Comparison of ENCODE assay signal across 10 cellular contexts in genomic region chr19:55099557-55100506, GRCh38. TPM values are rescaled to one million over a fixed set of nuclear protein-coding genes. Genes with fewer than 3 reads are reported as not detected.
DNase-seq lines count a peak whose midpoint lies in the region; ATAC-seq, FAIRE-seq and TF ChIP-seq lines count a peak whose summit lies in the region.
"Had no signal": no experiment of that assay in that cellular context is flagged by ENCODE, and none has a peak within 500 bp of the region (broad histone marks: within the 10 kb centered on the region; RNA-seq: fewer than 3 reads in every experiment).

No MANE protein-coding gene starts in this region.

- no peak for TF ChIP-seq EP300 in Ishikawa (IDR thresholded peaks at IDR 0.05; ENCODE audit: borderline replicate concordance)
- no peak for TF ChIP-seq EP300 in H1 (IDR thresholded peaks at IDR 0.05; ENCODE audit: borderline replicate concordance in 1 of 2, low read depth in 2 of 2, low read length in 2 of 2)

- H3K79me2 ChIP-seq in H1 (ENCODE audit: control insufficient read depth in 1 of 2, insufficient read depth in 2 of 2, low read length in 2 of 2), result no peaks in the 10 kb centered on the region
- peaks cover 62% of the 10 kb centered on the region for H3K79me2 ChIP-seq in GM23248 (ENCODE audit: insufficient read depth)

- H3K36me3 ChIP-seq in H1 (ENCODE audit: control insufficient read depth in 2 of 4, insufficient read depth in 4 of 4, low read length in 3 of 4) (peaks cover 0 to 2% (median 0%) of the 10 kb centered on the region in 4 experiments; a peak in 1 of 8 replicates), GM23248 (ENCODE audit: low read depth) (peaks cover 12% of the 10 kb centered on the region)

- TF ChIP-seq RAD21 in Ishikawa (IDR thresholded peaks at IDR 0.05; ENCODE audit: low read depth) (peak; percentile 23; the same call in 1 of the 2 replicates), H1 (IDR thresholded peaks at IDR 0.05 in 1 of 2, conservative IDR thresholded peaks at IDR 0.05 in 1 of 2; ENCODE audit: low read depth in 2 of 2, low read length in 2 of 2) (peak; percentile 64 to 73)

- no peaks in the 10 kb centered on the region for H3K23me2 ChIP-seq in H1 (ENCODE audit: low read depth, low read length)

- no peaks in the 10 kb centered on the region for H3K4me1 Mint-ChIP-seq in progenitor cell of endocrine pancreas (ENCODE audit: low read depth)
- H3K4me1 Mint-ChIP-seq in stimulated activated effector memory CD8-positive, alpha-beta T cell treated with anti-CD3 and anti-CD28 coated beads, Interleukin-12 subunit alpha, Interleukin-12 subunit beta, amount 100 ng/mL, for 72 hours, result peaks cover 11% of the 10 kb centered on the region

- no peak overlapping the region for H3K14ac ChIP-seq in H1 (ENCODE audit: insufficient read length)

- H3K4me3 ChIP-seq in H1 (ENCODE audit: extremely low read depth in 1 of 4, insufficient read depth in 2 of 4, low read depth in 3 of 4, low read length in 4 of 4) (no peak overlapping the region), GM23248 (no peak overlapping the region)

- TF ChIP-seq POLR2A in H1 (IDR thresholded peaks at IDR 0.05; ENCODE audit: control extremely low read depth in 1 of 2, low read depth in 2 of 2, low read length in 2 of 2), result no peak

- no peak overlapping the region for H2AK5ac ChIP-seq in H1 (ENCODE audit: low read depth, low read length)

- DNase-seq in H1 (ENCODE audit: low read depth in 1 of 2, low spot score in 2 of 2) (peak in 1 of 2 experiments; percentile 67), progenitor cell of endocrine pancreas (ENCODE audit: low spot score, unreplicated experiment) (no peak), GM23248 (no peak)
- DNase-seq in stimulated activated effector memory CD8-positive, alpha-beta T cell treated with anti-CD3 and anti-CD28 coated beads, Interleukin-12 subunit alpha, Interleukin-12 subunit beta, amount 100 ng/mL, for 72 hours (ENCODE audit: low spot score in 2 of 2), result no peak
- DNase-seq: NCI-H510A treated with DMSO at 0.1 percent for 48 hours had no signal

- H3K18ac ChIP-seq in H1 (ENCODE audit: extremely low read depth, low read length), result no peak overlapping the region

- H2BK15ac ChIP-seq in H1 (ENCODE audit: low read length), result no peak overlapping the region

- peaks cover 3% of the 10 kb centered on the region; the same call in 1 of the 2 replicates for H3K79me1 ChIP-seq in H1 (ENCODE audit: low read depth, low read length)

- no peak overlapping the region; a peak in 1 of 7 replicates for H3K9ac ChIP-seq in H1 (replicated peaks in 1 of 4; ENCODE audit: extremely low read depth in 1 of 4, low read depth in 3 of 4, low read length in 3 of 4)
- no peak overlapping the region for H3K9ac ChIP-seq in GM23248
- H3K9ac ChIP-seq: KMS-11 had no signal

- H2BK5ac ChIP-seq in H1 (ENCODE audit: low read depth, low read length), result no peak overlapping the region

- no peaks in the 10 kb centered on the region for H3K9me2 ChIP-seq in GM23248 (ENCODE audit: insufficient read depth)

- no peaks in the 10 kb centered on the region for H3K9me3 Mint-ChIP-seq in progenitor cell of endocrine pancreas (ENCODE audit: low read depth)
- no peaks in the 10 kb centered on the region for H3K9me3 Mint-ChIP-seq in stimulated activated effector memory CD8-positive, alpha-beta T cell treated with anti-CD3 and anti-CD28 coated beads, Interleukin-12 subunit alpha, Interleukin-12 subunit beta, amount 100 ng/mL, for 72 hours

- no peak for FAIRE-seq in H1 (lab: Jason Lieb, UNC)

- H2BK20ac ChIP-seq in H1 (ENCODE audit: low read length), result no peak overlapping the region

- ATAC-seq in GM21447 (IDR thresholded peaks at IDR 0.05; ENCODE audit: unreplicated experiment), result no peak
- no peak for ATAC-seq in stimulated activated effector memory CD8-positive, alpha-beta T cell treated with anti-CD3 and anti-CD28 coated beads, Interleukin-12 subunit alpha, Interleukin-12 subunit beta, amount 100 ng/mL, for 72 hours

- H3F3A ChIP-seq in GM23248 (ENCODE audit: insufficient read depth), result no peaks in the 10 kb centered on the region

- H3K4ac ChIP-seq in H1 (replicated peaks; ENCODE audit: insufficient read length, low read depth, low read length), result no peak overlapping the region

- no peak overlapping the region for H4K91ac ChIP-seq in H1 (replicated peaks; ENCODE audit: insufficient read length, low read length)

- H3K4me2 ChIP-seq in H1 (ENCODE audit: insufficient read depth in 1 of 2, low read depth in 2 of 2, low read length in 2 of 2) (no peak overlapping the region), GM23248 (ENCODE audit: unreplicated experiment) (no peak overlapping the region)
- H3K4me2 ChIP-seq: KMS-11 had no signal

- H3K27ac Mint-ChIP-seq in progenitor cell of endocrine pancreas, result peak overlapping the region; percentile 71
- H3K27ac Mint-ChIP-seq in stimulated activated effector memory CD8-positive, alpha-beta T cell treated with anti-CD3 and anti-CD28 coated beads, Interleukin-12 subunit alpha, Interleukin-12 subunit beta, amount 100 ng/mL, for 72 hours, result no peak overlapping the region

- no peak overlapping the region for H2BK120ac ChIP-seq in H1 (replicated peaks; ENCODE audit: low read depth, low read length)

- no peaks in the 10 kb centered on the region for H3K27me3 Mint-ChIP-seq in progenitor cell of endocrine pancreas

- CTCF ChIA-PET in H1 (lab: Charles Lee; ENCODE audit: partially characterized antibody), result interaction anchor here (0.6 to 3.0 kb wide), 15 partner anchors 8 to 314 kb away, joined by 3 to 26 read pairs (median 3); partner anchors contain the start of gene TNNI3

- no peak overlapping the region for H4K8ac ChIP-seq in H1 (ENCODE audit: extremely low read depth, insufficient read depth, low read length)

- no peak overlapping the region for H2BK12ac ChIP-seq in H1 (ENCODE audit: low read depth, low read length)

- H3K27ac ChIP-seq in H1 (ENCODE audit: low read depth, low read length), result no peak overlapping the region
- no peak overlapping the region for H3K27ac ChIP-seq in GM23248
- H3K27ac ChIP-seq: KMS-11, neutrophil had no signal

- no peak overlapping the region for H3K23ac ChIP-seq in H1 (ENCODE audit: insufficient read length)

- peaks cover 13% of the 10 kb centered on the region for H3K36me3 Mint-ChIP-seq in progenitor cell of endocrine pancreas (ENCODE audit: insufficient read depth)
- peaks cover 36% of the 10 kb centered on the region for H3K36me3 Mint-ChIP-seq in stimulated activated effector memory CD8-positive, alpha-beta T cell treated with anti-CD3 and anti-CD28 coated beads, Interleukin-12 subunit alpha, Interleukin-12 subunit beta, amount 100 ng/mL, for 72 hours

- H2AFZ ChIP-seq in H1 (ENCODE audit: low read length) (no peak overlapping the region), GM23248 (no peak overlapping the region)

- H3K27me3 ChIP-seq in H1 (replicated peaks in 1 of 4; ENCODE audit: control insufficient read depth in 3 of 4, extremely low read depth in 1 of 4, insufficient read depth in 3 of 4, low read length in 3 of 4) (0 out of 7 replicates have a peak, but pooled peaks cover 0 to 3% (median 0%) of the 10 kb centered on the region in 4 experiments), GM23248 (replicated peaks; ENCODE audit: insufficient read depth) (no peaks in the 10 kb centered on the region)
- H3K27me3 ChIP-seq: neutrophil had no signal

- WGBS in H1 (ENCODE audit: extremely low coverage in 1 of 2, insufficient coverage in 1 of 2, insufficient read length in 1 of 2, insufficient replicate concordance in 2 of 2, low coverage in 1 of 2, low lambda C conversion rate in 2 of 2, missing lambda C conversion rate in 1 of 2), 2 experiments, result 87% methylated on average over 27 of the region's 27 CpGs; no CpG with 5 or more reads in 1 of the 2 experiments
- 76 to 78% methylated on average over 27 of the region's 27 CpGs for WGBS in GM23248 (ENCODE audit: low coverage in 1 of 2, low lambda C conversion rate in 2 of 2, missing lambda C conversion rate in 2 of 2), 2 experiments

- H3K56ac ChIP-seq in H1 (replicated peaks; ENCODE audit: insufficient read length, low read depth, low read length), result no peak overlapping the region

- H4K5ac ChIP-seq in H1 (ENCODE audit: insufficient read length, low read depth, low read length), result no peak overlapping the region

- POLR2A ChIA-PET in H1 (lab: Charles Lee; ENCODE audit: partially characterized antibody), result interaction anchor here (0.5 to 1.4 kb wide), 6 partner anchors 11 to 34 kb away, joined by 3 to 4 read pairs (median 3); no protein-coding TSS in a partner anchor

- no peak overlapping the region for H3K4me3 Mint-ChIP-seq in progenitor cell of endocrine pancreas (ENCODE audit: low read depth)
- H3K4me3 Mint-ChIP-seq in stimulated activated effector memory CD8-positive, alpha-beta T cell treated with anti-CD3 and anti-CD28 coated beads, Interleukin-12 subunit alpha, Interleukin-12 subunit beta, amount 100 ng/mL, for 72 hours, result no peak overlapping the region

- in situ Hi-C loops in GM23248 (cut with MboI), result no loop called here

- H4K20me1 ChIP-seq in H1 (replicated peaks in 1 of 2; ENCODE audit: control insufficient read depth in 1 of 2, insufficient read depth in 2 of 2, low read length in 2 of 2) (peaks cover 16% of the 10 kb centered on the region in 2 experiments), GM23248 (ENCODE audit: insufficient read depth) (no peaks in the 10 kb centered on the region)

- H3K9me3 ChIP-seq in H1 (ENCODE audit: insufficient read depth in 2 of 2, low read depth in 1 of 2, low read length in 1 of 2), result peaks cover 2 to 4% of the 10 kb centered on the region in 2 experiments; a peak in 2 of 4 replicates
- H3K9me3 ChIP-seq in GM23248 (ENCODE audit: low read depth), result no peaks in the 10 kb centered on the region
- H3K9me3 ChIP-seq: neutrophil had no signal

- H3K4me1 ChIP-seq in H1 (replicated peaks in 1 of 4; ENCODE audit: control insufficient read depth in 3 of 4, insufficient read depth in 4 of 4, low read length in 3 of 4), result peaks cover 0 to 14% (median 9%) of the 10 kb centered on the region in 4 experiments; a peak in 6 of 7 replicates
- no peaks in the 10 kb centered on the region for H3K4me1 ChIP-seq in GM23248 (ENCODE audit: insufficient read depth)

- TF ChIP-seq CTCF in H1 (IDR thresholded peaks at IDR 0.05; ENCODE audit: control extremely low read depth in 1 of 3, insufficient read depth in 1 of 3, low read depth in 1 of 3, low read length in 3 of 3), result peak; percentile 42 to 55 (median 54)
- peak; percentile 16 for TF ChIP-seq CTCF in progenitor cell of endocrine pancreas (IDR thresholded peaks at IDR 0.05; ENCODE audit: unreplicated experiment)

RNA-seq across cellular contexts. Expression of gene PPP1R12C, which starts 17.6 kb away (rescaled TPM):
- total RNA-seq in H1 (2021; fragmentation: NEBNext Ultra II Directional; extraction: Animal tissue kit (Norgen Biotek cat#: 25700)), result 71.5 and 88.8 TPM in 2 replicates
- polyA plus RNA-seq in H1 (2011; rRNA removed) (31.7 and 49.5 TPM in 2 replicates), GM23248 (2016; fragmentation: Nextera tagmentation; extraction: Ambion mirVana) (16.4 and 17.3 TPM in 2 replicates)
- polyA plus RNA-seq in H1 (2011; cell fraction: cytosol; rRNA removed), result 56.3 TPM
- polyA plus RNA-seq in H1 (2011; cell fraction: nucleus; rRNA removed), result 230 TPM
- 62.6 to 73.1 TPM (median 72.1 TPM) in 4 replicates for polyA plus RNA-seq in H1 (2012, experiment 1 of 2)
- 47.9 TPM for polyA plus RNA-seq in H1 (2012, experiment 2 of 2)
- polyA plus RNA-seq in H1 (2013, experiment 1 of 2), result 59.9 TPM
- polyA plus RNA-seq in H1 (2013, experiment 2 of 2), result 53.5 TPM
- 12.3 and 14.2 TPM in 2 replicates for polyA minus RNA-seq in H1 (2011; rRNA and poly(A)+ RNA removed)
- 25.6 TPM for polyA minus RNA-seq in H1 (2011; cell fraction: cytosol; rRNA and poly(A)+ RNA removed)
- 48.5 TPM for polyA minus RNA-seq in H1 (2011; cell fraction: nucleus; rRNA and poly(A)+ RNA removed)
- 110 and 118 TPM in 2 replicates for total RNA-seq in progenitor cell of endocrine pancreas
- 66.9 and 82.5 TPM in 2 replicates for total RNA-seq in GM23248 (2014; rRNA removed; shearing (Covaris generic))

RNA-seq across cellular contexts. Expression of gene EPS8L1, which starts 24.2 kb away (rescaled TPM):
- total RNA-seq in H1 (2021; fragmentation: NEBNext Ultra II Directional; extraction: Animal tissue kit (Norgen Biotek cat#: 25700)), result 30.2 and 37.0 TPM in 2 replicates
- polyA plus RNA-seq in H1 (2011; rRNA removed) (19.8 and 33.6 TPM in 2 replicates), GM23248 (2016; fragmentation: Nextera tagmentation; extraction: Ambion mirVana) (0.56 and 1.1 TPM in 2 replicates)
- polyA plus RNA-seq in H1 (2011; cell fraction: cytosol; rRNA removed), result 40.0 TPM
- 100 TPM for polyA plus RNA-seq in H1 (2011; cell fraction: nucleus; rRNA removed)
- polyA plus RNA-seq in H1 (2012, experiment 1 of 2), result 33.6 to 63.1 TPM (median 56.4 TPM) in 4 replicates
- polyA plus RNA-seq in H1 (2012, experiment 2 of 2), result 37.3 TPM
- 21.4 TPM for polyA plus RNA-seq in H1 (2013, experiment 1 of 2)
- 19.2 TPM for polyA plus RNA-seq in H1 (2013, experiment 2 of 2)
- polyA minus RNA-seq in H1 (2011; rRNA and poly(A)+ RNA removed), result 21.6 and 24.3 TPM in 2 replicates
- 31.6 TPM for polyA minus RNA-seq in H1 (2011; cell fraction: cytosol; rRNA and poly(A)+ RNA removed)
- 27.3 TPM for polyA minus RNA-seq in H1 (2011; cell fraction: nucleus; rRNA and poly(A)+ RNA removed)
- 14.4 and 21.5 TPM in 2 replicates for total RNA-seq in progenitor cell of endocrine pancreas
- total RNA-seq in GM23248 (2014; rRNA removed; shearing (Covaris generic)), result 0.76 and 1.3 TPM in 2 replicates

RNA-seq across cellular contexts. Expression of gene RDH13, which starts 36.9 kb away (rescaled TPM):
- 29.4 and 31.5 TPM in 2 replicates for total RNA-seq in H1 (2021; fragmentation: NEBNext Ultra II Directional; extraction: Animal tissue kit (Norgen Biotek cat#: 25700))
- polyA plus RNA-seq in H1 (2011; rRNA removed) (15.9 and 20.5 TPM in 2 replicates), GM23248 (2016; fragmentation: Nextera tagmentation; extraction: Ambion mirVana) (7.8 and 9.6 TPM in 2 replicates)
- polyA plus RNA-seq in H1 (2011; cell fraction: cytosol; rRNA removed), result 17.2 TPM
- 41.2 TPM for polyA plus RNA-seq in H1 (2011; cell fraction: nucleus; rRNA removed)
- polyA plus RNA-seq in H1 (2012, experiment 1 of 2), result 20.1 to 26.0 TPM (median 24.4 TPM) in 4 replicates
- 16.8 TPM for polyA plus RNA-seq in H1 (2012, experiment 2 of 2)
- 15.7 TPM for polyA plus RNA-seq in H1 (2013, experiment 1 of 2)
- polyA plus RNA-seq in H1 (2013, experiment 2 of 2), result 14.9 TPM
- polyA minus RNA-seq in H1 (2011; rRNA and poly(A)+ RNA removed), result 22.0 and 25.7 TPM in 2 replicates
- polyA minus RNA-seq in H1 (2011; cell fraction: cytosol; rRNA and poly(A)+ RNA removed), result 18.3 TPM
- polyA minus RNA-seq in H1 (2011; cell fraction: nucleus; rRNA and poly(A)+ RNA removed), result 27.8 TPM
- 11.8 and 12.0 TPM in 2 replicates for total RNA-seq in progenitor cell of endocrine pancreas
- 6.4 and 11.8 TPM in 2 replicates for total RNA-seq in GM23248 (2014; rRNA removed; shearing (Covaris generic))

RNA-seq across cellular contexts. Expression of gene TNNT1, which starts 49.2 kb away (rescaled TPM):
- total RNA-seq in H1 (2021; fragmentation: NEBNext Ultra II Directional; extraction: Animal tissue kit (Norgen Biotek cat#: 25700)), result 107 and 115 TPM in 2 replicates
- 69.6 and 97.9 TPM in 2 replicates for polyA plus RNA-seq in H1 (2011; rRNA removed)
- polyA plus RNA-seq in H1 (2011; cell fraction: cytosol; rRNA removed), result 164 TPM
- polyA plus RNA-seq in H1 (2011; cell fraction: nucleus; rRNA removed), result 90.2 TPM
- polyA plus RNA-seq in H1 (2012, experiment 1 of 2), result 112 to 203 TPM (median 168 TPM) in 4 replicates
- polyA plus RNA-seq in H1 (2012, experiment 2 of 2), result 169 TPM
- polyA plus RNA-seq in H1 (2013, experiment 1 of 2), result 121 TPM
- 121 TPM for polyA plus RNA-seq in H1 (2013, experiment 2 of 2)
- polyA minus RNA-seq in H1 (2011; rRNA and poly(A)+ RNA removed), result 11.5 and 12.7 TPM in 2 replicates
- polyA minus RNA-seq in H1 (2011; cell fraction: cytosol; rRNA and poly(A)+ RNA removed), result 25.4 TPM
- 20.5 TPM for polyA minus RNA-seq in H1 (2011; cell fraction: nucleus; rRNA and poly(A)+ RNA removed)
- 4.6 and 5.5 TPM in 2 replicates for total RNA-seq in progenitor cell of endocrine pancreas
- total RNA-seq in GM23248 (2014; rRNA removed; shearing (Covaris generic)), result 0.76 TPM in 1 of 2 replicates, not detected in the other
- 1.3 and 1.8 TPM in 2 replicates for polyA plus RNA-seq in GM23248 (2016; fragmentation: Nextera tagmentation; extraction: Ambion mirVana)
- total RNA-seq: T-helper 1 cell treated with Interleukin-12 subunit alpha and Interleukin-12 subunit beta and Interleukin-4 antibody, amounts not matched to agents 30 ng/mL and 1 ng/mL, for 36 hours had no signal

RNA-seq across cellular contexts. Expression of gene TNNI3, which starts 57.7 kb away (rescaled TPM):
- total RNA-seq in H1 (2021; fragmentation: NEBNext Ultra II Directional; extraction: Animal tissue kit (Norgen Biotek cat#: 25700)), result 16.6 and 16.9 TPM in 2 replicates
- 56.0 and 67.9 TPM in 2 replicates for polyA plus RNA-seq in H1 (2011; rRNA removed)
- polyA plus RNA-seq in H1 (2011; cell fraction: cytosol; rRNA removed), result 60.1 TPM
- 34.8 TPM for polyA plus RNA-seq in H1 (2011; cell fraction: nucleus; rRNA removed)
- 29.4 to 46.2 TPM (median 42.5 TPM) in 4 replicates for polyA plus RNA-seq in H1 (2012, experiment 1 of 2)
- polyA plus RNA-seq in H1 (2012, experiment 2 of 2), result 33.8 TPM
- 59.4 TPM for polyA plus RNA-seq in H1 (2013, experiment 1 of 2)
- 58.0 TPM for polyA plus RNA-seq in H1 (2013, experiment 2 of 2)
- 1.8 and 3.7 TPM in 2 replicates for polyA minus RNA-seq in H1 (2011; rRNA and poly(A)+ RNA removed)
- 9.2 TPM for polyA minus RNA-seq in H1 (2011; cell fraction: cytosol; rRNA and poly(A)+ RNA removed)
- 7.5 TPM for polyA minus RNA-seq in H1 (2011; cell fraction: nucleus; rRNA and poly(A)+ RNA removed)
- 5.5 and 6.0 TPM in 2 replicates for total RNA-seq in progenitor cell of endocrine pancreas
- total RNA-seq in GM23248 (2014; rRNA removed; shearing (Covaris generic)), result not detected in 2 replicates
- 0.35 TPM in 1 of 2 replicates, not detected in the other for polyA plus RNA-seq in GM23248 (2016; fragmentation: Nextera tagmentation; extraction: Ambion mirVana)
- total RNA-seq: T-helper 1 cell treated with Interleukin-12 subunit alpha and Interleukin-12 subunit beta and Interleukin-4 antibody, amounts not matched to agents 30 ng/mL and 1 ng/mL, for 36 hours had no signal
